Comparison of ENCODE assay signal across 8 cellular contexts in genomic region chr6:32894085-32895005, GRCh38. TPM values are rescaled to one million over a fixed set of nuclear protein-coding genes. Genes with fewer than 3 reads are reported as not detected.
DNase-seq lines count a peak whose midpoint lies in the region; ATAC-seq and TF ChIP-seq lines count a peak whose summit lies in the region.

No MANE protein-coding gene starts in this region.

- peak overlapping the region; percentile 44 for H3K9ac ChIP-seq in endodermal cell (ENCODE audit: extremely low read depth, low read length, poor library complexity, severe bottlenecking)

- peaks cover 12% of the 10 kb centered on the region for H3K36me3 Mint-ChIP-seq in activated CD8-positive, alpha-beta memory T cell treated with anti-CD3 and anti-CD28 coated beads, Interleukin-2, amount 10 ng/mL, durations not matched to agents 7 days and 5 days
- no peaks in the 10 kb centered on the region for H3K36me3 Mint-ChIP-seq in endodermal cell (ENCODE audit: low read depth)

- peaks cover 5% of the 10 kb centered on the region for H3K4me1 ChIP-seq in endodermal cell (ENCODE audit: control insufficient read depth, insufficient read depth, low read length)
- peaks cover 10% of the 10 kb centered on the region for H3K4me1 ChIP-seq in mesodermal cell (ENCODE audit: control insufficient read depth, insufficient read depth, low read length, poor library complexity, severe bottlenecking)

- ATAC-seq in GM21367 (IDR thresholded peaks at IDR 0.05; ENCODE audit: unreplicated experiment): peak; percentile 78
- ATAC-seq in activated CD8-positive, alpha-beta memory T cell treated with anti-CD3 and anti-CD28 coated beads, Interleukin-2, amount 10 ng/mL, durations not matched to agents 7 days and 5 days: peak; percentile 99

- peak overlapping the region; percentile 99 for H3K4me3 Mint-ChIP-seq in activated CD8-positive, alpha-beta memory T cell treated with anti-CD3 and anti-CD28 coated beads, Interleukin-2, amount 10 ng/mL, durations not matched to agents 7 days and 5 days
- peak overlapping the region; percentile 95 for H3K4me3 Mint-ChIP-seq in endodermal cell

- CTCF ChIA-PET in activated CD8-positive, alpha-beta memory T cell treated with anti-CD3 and anti-CD28 coated beads, Interleukin-2, amount 10 ng/mL, durations not matched to agents 7 days and 5 days (lab: Charles Lee): interaction anchor here (0.5 to 6.2 kb wide), 19 partner anchors 9 to 231 kb away, joined by 3 to 58 read pairs (median 4); partner anchors contain the start of genes BRD2, HLA-DMA, HLA-DMB and HLA-DPB1

- peak; percentile 95 for DNase-seq in COR-L47 (lab: John Stamatoyannopoulos, UW)
- peak; percentile 90 for DNase-seq in HT1080 (ENCODE audit: low read depth)
- peak; percentile 87 to 91 for DNase-seq in NOMO-1 (lab: John Stamatoyannopoulos, UW; ENCODE audit: unreplicated experiment in 2 of 2)
- peak; percentile 96 for DNase-seq in activated CD8-positive, alpha-beta memory T cell treated with anti-CD3 and anti-CD28 coated beads, Interleukin-2, amount 10 ng/mL, durations not matched to agents 7 days and 5 days
- DNase-seq in endodermal cell: peak; percentile 99
- DNase-seq in stimulated activated CD8-positive, alpha-beta memory T cell treated with anti-CD3 and anti-CD28 coated beads, Interleukin-15, amount 100 ng/mL, for 24 hours (ENCODE audit: low read depth): peak; percentile 87

- peak; percentile 30 for TF ChIP-seq CTCF in endodermal cell (conservative IDR thresholded peaks at IDR 0.05)

- peak overlapping the region; percentile 94 for H3K27ac Mint-ChIP-seq in activated CD8-positive, alpha-beta memory T cell treated with anti-CD3 and anti-CD28 coated beads, Interleukin-2, amount 10 ng/mL, durations not matched to agents 7 days and 5 days
- H3K27ac Mint-ChIP-seq in endodermal cell: peak overlapping the region; percentile 98

- H3K9me3 Mint-ChIP-seq in activated CD8-positive, alpha-beta memory T cell treated with anti-CD3 and anti-CD28 coated beads, Interleukin-2, amount 10 ng/mL, durations not matched to agents 7 days and 5 days (ENCODE audit: low read depth): no peaks in the 10 kb centered on the region
- no peaks in the 10 kb centered on the region for H3K9me3 Mint-ChIP-seq in endodermal cell

- H3K27me3 Mint-ChIP-seq in activated CD8-positive, alpha-beta memory T cell treated with anti-CD3 and anti-CD28 coated beads, Interleukin-2, amount 10 ng/mL, durations not matched to agents 7 days and 5 days: peaks cover 4% of the 10 kb centered on the region
- H3K27me3 Mint-ChIP-seq in endodermal cell (ENCODE audit: insufficient read depth): peaks cover 7% of the 10 kb centered on the region

- H3K4me1 Mint-ChIP-seq in activated CD8-positive, alpha-beta memory T cell treated with anti-CD3 and anti-CD28 coated beads, Interleukin-2, amount 10 ng/mL, durations not matched to agents 7 days and 5 days: peaks cover 37% of the 10 kb centered on the region
- H3K4me1 Mint-ChIP-seq in endodermal cell: peaks cover 7% of the 10 kb centered on the region

- H3K9me3 ChIP-seq in endodermal cell (ENCODE audit: control insufficient read depth, low read length) (no peaks in the 10 kb centered on the region), mesodermal cell (ENCODE audit: control insufficient read depth, low read length) (no peaks in the 10 kb centered on the region)

- no peaks in the 10 kb centered on the region for H3K27me3 ChIP-seq in endodermal cell (ENCODE audit: control insufficient read depth, insufficient read depth, low read length, poor library complexity, severe bottlenecking)

- WGBS in endodermal cell (ENCODE audit: insufficient coverage in 1 of 2, insufficient read length in 1 of 2), 2 experiments: 0% methylated on average over 18 to 61 of the region's 61 CpGs
- WGBS in mesodermal cell (ENCODE audit: insufficient coverage in 2 of 2), 2 experiments: 0 to 1% methylated on average over 50 to 51 of the region's 61 CpGs

- peak overlapping the region; percentile 72 for H3K27ac ChIP-seq in endodermal cell (ENCODE audit: low read depth, low read length)
- peak overlapping the region; percentile 81 for H3K27ac ChIP-seq in mesodermal cell (ENCODE audit: low read depth, low read length, severe bottlenecking)

- H3K4me3 ChIP-seq in endodermal cell (ENCODE audit: low read length) (peak overlapping the region; percentile 94), mesodermal cell (ENCODE audit: extremely low read depth, insufficient read depth, low read length, poor library complexity, severe bottlenecking) (peak overlapping the region; percentile 59)

- no peaks in the 10 kb centered on the region for H3K36me3 ChIP-seq in endodermal cell (ENCODE audit: control insufficient read depth, insufficient read depth, low read length)
- peaks cover 9% of the 10 kb centered on the region for H3K36me3 ChIP-seq in mesodermal cell (ENCODE audit: control insufficient read depth, insufficient read depth, low read length)

RNA-seq across cellular contexts. Expression of gene PSMB9, which starts 40.4 kb away (rescaled TPM):
- total RNA-seq in HT1080 (2014; rRNA removed; shearing (Covaris generic)): 16.5 and 32.5 TPM in 2 replicates
- polyA plus RNA-seq in HT1080 (2015; cell fraction: cytosol; rRNA removed): 15.1 and 15.9 TPM in 2 replicates
- 8.6 and 8.7 TPM in 2 replicates for polyA plus RNA-seq in HT1080 (2015; cell fraction: nucleus; rRNA removed)
- 100 to 1,000 TPM; 402 to 473 TPM for total RNA-seq in activated CD8-positive, alpha-beta memory T cell treated with anti-CD3 and anti-CD28 coated beads, Interleukin-2, amount 10 ng/mL, durations not matched to agents 7 days and 5 days
- total RNA-seq in endodermal cell: not detected
- polyA plus RNA-seq in endodermal cell (2013, experiment 1 of 2): not detected
- polyA plus RNA-seq in endodermal cell (2013, experiment 2 of 2): not detected
- polyA plus RNA-seq in mesodermal cell (2013, experiment 1 of 2): not detected
- polyA plus RNA-seq in mesodermal cell (2013, experiment 2 of 2): not detected

RNA-seq across cellular contexts. Expression of gene TAP1, which starts 40.8 kb away (rescaled TPM):
- 28.1 and 32.0 TPM in 2 replicates for total RNA-seq in HT1080 (2014; rRNA removed; shearing (Covaris generic))
- polyA plus RNA-seq in HT1080 (2015; cell fraction: cytosol; rRNA removed): 17.0 and 19.1 TPM in 2 replicates
- 22.7 and 28.3 TPM in 2 replicates for polyA plus RNA-seq in HT1080 (2015; cell fraction: nucleus; rRNA removed)
- 100 to 1,000 TPM; 407 to 417 TPM for total RNA-seq in activated CD8-positive, alpha-beta memory T cell treated with anti-CD3 and anti-CD28 coated beads, Interleukin-2, amount 10 ng/mL, durations not matched to agents 7 days and 5 days
- total RNA-seq in endodermal cell: 1 to 10 TPM; 2.0 to 2.6 TPM
- polyA plus RNA-seq in endodermal cell (2013, experiment 1 of 2): 1.3 TPM
- polyA plus RNA-seq in endodermal cell (2013, experiment 2 of 2): 1.2 TPM
- polyA plus RNA-seq in mesodermal cell (2013, experiment 1 of 2): 1.2 TPM
- 0.76 TPM for polyA plus RNA-seq in mesodermal cell (2013, experiment 2 of 2)

RNA-seq across cellular contexts. Expression of gene HLA-DMB, which starts 46.5 kb away (rescaled TPM):
- 0.07 and 0.16 TPM in 2 replicates for total RNA-seq in HT1080 (2014; rRNA removed; shearing (Covaris generic))
- 0.76 and 1.2 TPM in 2 replicates for polyA plus RNA-seq in HT1080 (2015; cell fraction: cytosol; rRNA removed)
- polyA plus RNA-seq in HT1080 (2015; cell fraction: nucleus; rRNA removed): 2.1 and 2.7 TPM in 2 replicates
- 10 to 100 TPM; 22.7 to 31.2 TPM for total RNA-seq in activated CD8-positive, alpha-beta memory T cell treated with anti-CD3 and anti-CD28 coated beads, Interleukin-2, amount 10 ng/mL, durations not matched to agents 7 days and 5 days
- total RNA-seq in endodermal cell: 1 to 10 TPM in 1 of 2 donors, under 1 TPM in 1; 0.24 to 1.8 TPM
- polyA plus RNA-seq in endodermal cell (2013, experiment 1 of 2): 0.25 TPM
- 0.25 TPM for polyA plus RNA-seq in endodermal cell (2013, experiment 2 of 2)
- polyA plus RNA-seq in mesodermal cell (2013, experiment 1 of 2): not detected
- polyA plus RNA-seq in mesodermal cell (2013, experiment 2 of 2): not detected

RNA-seq across cellular contexts. Expression of gene PSMB8, which starts 50.5 kb away (rescaled TPM):
- total RNA-seq in HT1080 (2014; rRNA removed; shearing (Covaris generic)): 46.2 and 52.4 TPM in 2 replicates
- polyA plus RNA-seq in HT1080 (2015; cell fraction: cytosol; rRNA removed): 44.0 and 45.2 TPM in 2 replicates
- 40.7 and 41.7 TPM in 2 replicates for polyA plus RNA-seq in HT1080 (2015; cell fraction: nucleus; rRNA removed)
- total RNA-seq in activated CD8-positive, alpha-beta memory T cell treated with anti-CD3 and anti-CD28 coated beads, Interleukin-2, amount 10 ng/mL, durations not matched to agents 7 days and 5 days: 100 to 1,000 TPM; 461 to 464 TPM
- 1 to 10 TPM in 1 of 2 donors, under 1 TPM in 1; 0.93 to 3.1 TPM for total RNA-seq in endodermal cell
- polyA plus RNA-seq in endodermal cell (2013, experiment 1 of 2): 0.64 TPM
- polyA plus RNA-seq in endodermal cell (2013, experiment 2 of 2): 0.50 TPM
- 0.70 TPM for polyA plus RNA-seq in mesodermal cell (2013, experiment 1 of 2)
- polyA plus RNA-seq in mesodermal cell (2013, experiment 2 of 2): 0.66 TPM

RNA-seq across cellular contexts. Expression of gene TAP2, which starts 55.8 kb away (rescaled TPM):
- total RNA-seq in HT1080 (2014; rRNA removed; shearing (Covaris generic)): 89.3 and 104 TPM in 2 replicates
- 36.3 and 41.1 TPM in 2 replicates for polyA plus RNA-seq in HT1080 (2015; cell fraction: cytosol; rRNA removed)
- 80.4 and 84.7 TPM in 2 replicates for polyA plus RNA-seq in HT1080 (2015; cell fraction: nucleus; rRNA removed)
- 100 to 1,000 TPM; 242 to 258 TPM for total RNA-seq in activated CD8-positive, alpha-beta memory T cell treated with anti-CD3 and anti-CD28 coated beads, Interleukin-2, amount 10 ng/mL, durations not matched to agents 7 days and 5 days
- 1 to 10 TPM; 3.4 to 6.6 TPM for total RNA-seq in endodermal cell
- polyA plus RNA-seq in endodermal cell (2013, experiment 1 of 2): 2.6 TPM
- 1.0 TPM for polyA plus RNA-seq in endodermal cell (2013, experiment 2 of 2)
- 1.8 TPM for polyA plus RNA-seq in mesodermal cell (2013, experiment 1 of 2)
- polyA plus RNA-seq in mesodermal cell (2013, experiment 2 of 2): 1.1 TPM

Comparison
In these comparisons a context has a peak if more than half of its experiments do, and no peak if none do; other contexts are left out.
1. Peak in every context shown above with its lines: DNase-seq, ATAC-seq, H3K4me3 ChIP-seq and H3K27ac ChIP-seq.
2. RNA of gene PSMB9, which starts 40.4 kb away (total RNA-seq): 402 to 473 TPM in activated CD8-positive, alpha-beta memory T cell treated with anti-CD3 and anti-CD28 coated beads, Interleukin-2, amount 10 ng/mL, durations not matched to agents 7 days and 5 days; 16.5 to 32.5 TPM in HT1080 and not detected in endodermal cell; every median in the first group is over 10 times any median in the second.
3. RNA of gene TAP1, which starts 40.8 kb away (total RNA-seq): 407 to 417 TPM in activated CD8-positive, alpha-beta memory T cell treated with anti-CD3 and anti-CD28 coated beads, Interleukin-2, amount 10 ng/mL, durations not matched to agents 7 days and 5 days; 28.1 to 32.0 TPM in HT1080 and 2.0 to 2.6 TPM in endodermal cell; every median in the first group is over 10 times any median in the second.
4. RNA of gene HLA-DMB, which starts 46.5 kb away (total RNA-seq): 22.7 to 31.2 TPM in activated CD8-positive, alpha-beta memory T cell treated with anti-CD3 and anti-CD28 coated beads, Interleukin-2, amount 10 ng/mL, durations not matched to agents 7 days and 5 days; 0.24 to 1.8 TPM in endodermal cell and 0.07 to 0.16 TPM in HT1080; every median in the first group is over 4 times any median in the second.